Comparison of ENCODE assay signal across 19 cellular contexts in the genomic region with DNA sequence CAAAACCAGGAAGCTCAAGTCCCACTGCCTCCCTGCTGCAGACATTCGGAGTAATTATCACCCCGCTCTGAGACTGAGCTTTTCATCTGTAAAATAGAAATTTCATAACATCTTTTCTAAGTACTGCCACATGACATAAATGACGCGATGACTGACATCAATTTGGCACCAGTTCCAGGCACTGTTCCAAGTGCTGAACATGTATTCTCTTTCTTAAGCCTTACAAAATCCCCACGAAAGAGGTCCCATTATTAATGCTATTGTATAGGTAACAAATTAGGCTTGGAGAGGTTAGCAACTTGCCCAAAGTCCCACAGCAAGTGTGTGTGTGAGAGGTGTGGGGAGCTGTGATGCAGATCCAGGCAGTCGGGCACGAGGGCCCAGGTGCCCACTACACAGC. TPM values are rescaled to one million over a fixed set of nuclear protein-coding genes. Genes with fewer than 3 reads are reported as not detected.
DNase-seq lines count a peak whose midpoint lies in the region; ATAC-seq, FAIRE-seq and TF ChIP-seq lines count a peak whose summit lies in the region.
"Had no signal": no experiment of that assay in that cellular context is flagged by ENCODE, and none has a peak within 500 bp of the region (broad histone marks: within the 10 kb centered on the region; RNA-seq: fewer than 3 reads in every experiment).

No MANE protein-coding gene starts in this region.

- TF ChIP-seq CTCF in bronchial epithelial cell (IDR thresholded peaks at IDR 0.05; ENCODE audit: insufficient read depth, low read length, severe bottlenecking) (no peak), fibroblast of pulmonary artery (IDR thresholded peaks at IDR 0.05; ENCODE audit: low read length, missing control alignments) (no peak)

- H3K36me3 ChIP-seq in bronchial epithelial cell (ENCODE audit: control insufficient read depth, insufficient read depth, low read length): peaks cover 8% of the 10 kb centered on the region
- H3K36me3 ChIP-seq: Peyer's patch had no signal

- no peak overlapping the region for H3K4me3 ChIP-seq in bronchial epithelial cell (ENCODE audit: low read depth, low read length)
- H3K4me3 ChIP-seq in fibroblast of pulmonary artery (replicated peaks; ENCODE audit: low read depth, low read length): no peak overlapping the region
- H3K4me3 ChIP-seq: BLaER1 treated with 17β-estradiol and CSF1 and Interleukin-3, amounts not matched to agents 10 nM and 100 nM; Peyer's patch; SK-N-MC had no signal

- no peak for FAIRE-seq in bronchial epithelial cell (lab: Jason Lieb, UNC)
- FAIRE-seq: GM12892 had no signal

- no peak for TF ChIP-seq EP300 in Ishikawa (IDR thresholded peaks at IDR 0.05; ENCODE audit: borderline replicate concordance)

- DNase-seq in NCI-H1105 treated with DMSO at 0.1 percent for 48 hours (lab: John Stamatoyannopoulos, UW) (peak; percentile 74), bronchial epithelial cell (ENCODE audit: low read depth) (peak; percentile 22), fibroblast of pulmonary artery (ENCODE audit: low read depth) (peak; percentile 11), NCI-H2107 treated with DMSO at 0.1 percent for 48 hours (lab: John Stamatoyannopoulos, UW; ENCODE audit: unreplicated experiment) (no peak), Right ventricle myocardium superior (no peak), NCI-H1092 treated with DMSO at 0.1 percent for 48 hours (lab: John Stamatoyannopoulos, UW) (no peak)
- DNase-seq: CD8-positive, alpha-beta T cell; DMS53; H7; NCI-H146; NCI-H2029 treated with DMSO at 0.1 percent for 48 hours; NCI-H510A treated with DMSO at 0.1 percent for 48 hours; Peyer's patch had no signal

- no peak for TF ChIP-seq RAD21 in Ishikawa (IDR thresholded peaks at IDR 0.05; ENCODE audit: low read depth)

- intact Hi-C loops in Right ventricle myocardium superior (cut with DNase I): no loop called here

- ATAC-seq in GM21526 (IDR thresholded peaks at IDR 0.05; ENCODE audit: low FRiP score, unreplicated experiment): no peak
- ATAC-seq in Right ventricle myocardium superior (ENCODE audit: poor library complexity): no peak
- ATAC-seq: CD8-positive, alpha-beta T cell; Right ventricle myocardium inferior had no signal

- no peaks in the 10 kb centered on the region for H3K27me3 ChIP-seq in bronchial epithelial cell (ENCODE audit: control insufficient read depth, insufficient read depth, low read length)
- H3K27me3 ChIP-seq: BLaER1 treated with 17β-estradiol and CSF1 and Interleukin-3, amounts not matched to agents 10 nM and 100 nM; Peyer's patch had no signal

TF ChIP-seq in Ishikawa, 13 proteins besides CTCF, POLR2A, EP300 and RAD21:
- no peak for TF ChIP-seq TCF12 (IDR thresholded peaks at IDR 0.05; ENCODE audit: low read depth)
- TF ChIP-seq NFIC (IDR thresholded peaks at IDR 0.05): peak; percentile 16; the same call in 1 of the 2 replicates

RNA-seq across cellular contexts. Expression of a gene that starts 56.4 kb away (rescaled TPM):
- 29.7 and 71.0 TPM in 2 replicates for total RNA-seq in bronchial epithelial cell
- total RNA-seq in Right ventricle myocardium superior: 8.8 TPM
- total RNA-seq: H7 had no signal

Comparison
In these comparisons a context has a peak if more than half of its experiments do, and no peak if none do; other contexts are left out.
1. DNase-seq: peak in NCI-H1105 treated with DMSO at 0.1 percent for 48 hours (single experiment), bronchial epithelial cell (single experiment) and fibroblast of pulmonary artery (single experiment); none in NCI-H2107 treated with DMSO at 0.1 percent for 48 hours (single experiment), Right ventricle myocardium superior (single experiment) and NCI-H1092 treated with DMSO at 0.1 percent for 48 hours (single experiment).